In genomic region chr17:27578718-27579085, GRCh38 we compare ENCODE assay signal across 8 cellular contexts. TPM values are rescaled to one million over a fixed set of nuclear protein-coding genes. Genes with fewer than 3 reads are reported as not detected.
DNase-seq lines count a peak whose midpoint lies in the region; ATAC-seq lines count a peak whose summit lies in the region.

No MANE protein-coding gene starts in this region.

- H3K27ac ChIP-seq in mesenchymal stem cell (ENCODE audit: low read length, poor library complexity, severe bottlenecking) = peak overlapping the region; percentile 11

- H2AFZ ChIP-seq in mesenchymal stem cell (ENCODE audit: low read depth, low read length) = no peak overlapping the region

- no peak overlapping the region for H3K4me2 ChIP-seq in mesenchymal stem cell (ENCODE audit: low read length, poor library complexity, severe bottlenecking)

- H2BK12ac ChIP-seq in mesenchymal stem cell (ENCODE audit: low read length in 2 of 2) = peak overlapping the region in 1 of 2 experiments; percentile 60

- no peaks in the 10 kb centered on the region for H3K27me3 ChIP-seq in mesenchymal stem cell (ENCODE audit: control insufficient read depth in 1 of 2, insufficient read depth in 1 of 2, low read length in 2 of 2)

- peak overlapping the region; percentile 13 to 47 for H3K18ac ChIP-seq in mesenchymal stem cell (ENCODE audit: low read depth in 1 of 2, low read length in 2 of 2)

- no peak overlapping the region for H3K23ac ChIP-seq in mesenchymal stem cell (ENCODE audit: low read length in 2 of 2)

- H2BK5ac ChIP-seq in mesenchymal stem cell (ENCODE audit: low read depth, low read length, poor library complexity, severe bottlenecking) = no peak overlapping the region

- H2BK15ac ChIP-seq in mesenchymal stem cell (ENCODE audit: low read depth, poor library complexity, severe bottlenecking) = peak overlapping the region; percentile 52

- ATAC-seq in GM18909 (IDR thresholded peaks at IDR 0.05; ENCODE audit: poor library complexity, unreplicated experiment) = peak; percentile 86
- peak; percentile 70 for ATAC-seq in HG02763 (IDR thresholded peaks at IDR 0.05; ENCODE audit: unreplicated experiment)
- ATAC-seq in activated CD4-positive, CD25-positive, alpha-beta regulatory T cell treated with anti-CD3 and anti-CD28 coated beads, Interleukin-2, amount 50 U/mL, for 24 hours = peak; percentile 87 to 88

- H3K14ac ChIP-seq in mesenchymal stem cell (ENCODE audit: low read length in 2 of 2) = no peak overlapping the region

- peak overlapping the region; percentile 41 for H2AK5ac ChIP-seq in mesenchymal stem cell (ENCODE audit: low read length, severe bottlenecking)

- DNase-seq in mesenchymal stem cell (peak; percentile 62), NCI-H2029 treated with DMSO at 0.1 percent for 48 hours (lab: John Stamatoyannopoulos, UW) (no peak), DMS153 treated with DMSO at 0.1 percent for 48 hours (lab: John Stamatoyannopoulos, UW; ENCODE audit: unreplicated experiment) (no peak), nucleus accumbens (lab: John Stamatoyannopoulos, UW) (no peak), HuH-7 (ENCODE audit: low spot score) (no peak)

- peak overlapping the region; percentile 46 for H3K9ac ChIP-seq in mesenchymal stem cell (ENCODE audit: low read length)

- peak overlapping the region; percentile 35 to 47 for H3K4ac ChIP-seq in mesenchymal stem cell (ENCODE audit: low read depth in 1 of 2, low read length in 2 of 2)

- 53% methylated on average over 4 of the region's 4 CpGs for whole genome bisulfite sequencing in mesenchymal stem cell

- peak overlapping the region; percentile 35 for H4K8ac ChIP-seq in mesenchymal stem cell (ENCODE audit: low read length)

- peaks cover 6 to 10% of the 10 kb centered on the region in 2 experiments for H3K36me3 ChIP-seq in mesenchymal stem cell (ENCODE audit: control insufficient read depth in 1 of 2, insufficient read depth in 2 of 2, low read depth in 1 of 2, low read length in 2 of 2)

- H3K79me1 ChIP-seq in mesenchymal stem cell (replicated peaks; ENCODE audit: low read length, poor library complexity, severe bottlenecking) = peaks cover 20% of the 10 kb centered on the region

- peak overlapping the region; percentile 24 for H2BK120ac ChIP-seq in mesenchymal stem cell (ENCODE audit: low read depth, low read length)

- H3K4me1 ChIP-seq in mesenchymal stem cell (ENCODE audit: control insufficient read depth, insufficient read depth, low read depth, low read length) = peaks cover 26% of the 10 kb centered on the region

- no peak overlapping the region for H3K4me3 ChIP-seq in mesenchymal stem cell (ENCODE audit: insufficient read depth in 1 of 2, low read depth in 1 of 2, low read length in 2 of 2)

- H4K91ac ChIP-seq in mesenchymal stem cell (ENCODE audit: low read length) = no peak overlapping the region

- H3K9me3 ChIP-seq in mesenchymal stem cell (ENCODE audit: control insufficient read depth, low read length) = no peaks in the 10 kb centered on the region

RNA-seq across cellular contexts. Expression of gene LGALS9, which starts 52.3 kb away (rescaled TPM):
- 1.2 TPM for polyA plus RNA-seq in mesenchymal stem cell (2013, experiment 1 of 2)
- 1.2 TPM for polyA plus RNA-seq in mesenchymal stem cell (2013, experiment 2 of 2)
